ENCODE assay signal across 1 cellular context in the genomic region with DNA sequence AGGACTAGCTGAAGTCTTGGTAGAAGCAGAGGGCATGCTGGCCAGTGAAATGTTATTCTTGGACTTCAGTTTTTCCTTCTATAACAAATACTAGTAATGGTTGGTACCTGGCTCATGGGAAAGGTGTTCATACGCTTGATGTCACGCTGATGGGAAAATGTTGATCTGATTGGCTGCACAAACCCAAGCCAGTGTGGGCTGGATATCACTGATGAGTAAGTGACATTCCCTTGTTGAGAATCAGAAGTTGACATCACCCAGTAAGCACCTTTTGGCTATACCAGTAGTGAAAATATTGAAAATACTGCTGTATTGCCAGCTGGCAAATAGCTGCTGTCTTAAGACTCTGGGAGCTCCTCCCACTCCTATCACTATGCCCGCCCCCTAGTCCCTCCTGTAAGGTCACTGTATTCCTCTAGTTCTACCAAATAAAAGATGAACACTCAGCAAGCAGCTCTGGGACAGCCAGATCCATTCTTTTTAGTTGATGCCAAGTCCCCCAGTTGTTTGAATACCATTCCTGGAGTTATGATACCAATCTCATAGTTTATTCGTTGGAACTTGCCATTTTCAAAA.
TF ChIP-seq lines count a peak whose summit lies in the region.

No MANE protein-coding gene starts in this region.

TF ChIP-seq in K562, 482 proteins besides CTCF, POLR2A, EP300 and RAD21 (continued from another document):
- TF ChIP-seq, protein P1, sequence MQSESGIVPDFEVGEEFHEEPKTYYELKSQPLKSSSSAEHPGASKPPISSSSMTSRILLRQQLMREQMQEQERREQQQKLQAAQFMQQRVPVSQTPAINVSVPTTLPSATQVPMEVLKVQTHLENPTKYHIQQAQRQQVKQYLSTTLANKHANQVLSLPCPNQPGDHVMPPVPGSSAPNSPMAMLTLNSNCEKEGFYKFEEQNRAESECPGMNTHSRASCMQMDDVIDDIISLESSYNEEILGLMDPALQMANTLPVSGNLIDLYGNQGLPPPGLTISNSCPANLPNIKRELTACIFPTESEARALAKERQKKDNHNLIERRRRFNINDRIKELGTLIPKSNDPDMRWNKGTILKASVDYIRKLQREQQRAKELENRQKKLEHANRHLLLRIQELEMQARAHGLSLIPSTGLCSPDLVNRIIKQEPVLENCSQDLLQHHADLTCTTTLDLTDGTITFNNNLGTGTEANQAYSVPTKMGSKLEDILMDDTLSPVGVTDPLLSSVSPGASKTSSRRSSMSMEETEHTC (IDR thresholded peaks at IDR 0.05): no peak
- no peak for TF ChIP-seq KLF16 (IDR thresholded peaks at IDR 0.05)
- no peak for TF ChIP-seq IFI16 (CRISPR knock-in tag; IDR thresholded peaks at IDR 0.05)
- TF ChIP-seq NFYB (IDR thresholded peaks at IDR 0.05; ENCODE audit: extremely low read depth, insufficient read length): no peak
- TF ChIP-seq, protein P2, sequence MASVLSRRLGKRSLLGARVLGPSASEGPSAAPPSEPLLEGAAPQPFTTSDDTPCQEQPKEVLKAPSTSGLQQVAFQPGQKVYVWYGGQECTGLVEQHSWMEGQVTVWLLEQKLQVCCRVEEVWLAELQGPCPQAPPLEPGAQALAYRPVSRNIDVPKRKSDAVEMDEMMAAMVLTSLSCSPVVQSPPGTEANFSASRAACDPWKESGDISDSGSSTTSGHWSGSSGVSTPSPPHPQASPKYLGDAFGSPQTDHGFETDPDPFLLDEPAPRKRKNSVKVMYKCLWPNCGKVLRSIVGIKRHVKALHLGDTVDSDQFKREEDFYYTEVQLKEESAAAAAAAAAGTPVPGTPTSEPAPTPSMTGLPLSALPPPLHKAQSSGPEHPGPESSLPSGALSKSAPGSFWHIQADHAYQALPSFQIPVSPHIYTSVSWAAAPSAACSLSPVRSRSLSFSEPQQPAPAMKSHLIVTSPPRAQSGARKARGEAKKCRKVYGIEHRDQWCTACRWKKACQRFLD (CRISPR knock-in tag; IDR thresholded peaks at IDR 0.05): no peak
- no peak for TF ChIP-seq HDAC1 (IDR thresholded peaks at IDR 0.05)
- no peak for TF ChIP-seq ZNF668 (CRISPR knock-in tag; IDR thresholded peaks at IDR 0.05)
- no peak for TF ChIP-seq ETV6 (IDR thresholded peaks at IDR 0.05; ENCODE audit: borderline replicate concordance in 1 of 2, low read depth in 2 of 2, low read length in 1 of 2)
- TF ChIP-seq ETV6 (CRISPR knock-in tag; IDR thresholded peaks at IDR 0.05; ENCODE audit: borderline replicate concordance): no peak
- no peak for TF ChIP-seq ZNF449 (CRISPR knock-in tag; IDR thresholded peaks at IDR 0.05)
- TF ChIP-seq CHD1 (IDR thresholded peaks at IDR 0.05; ENCODE audit: low read length): no peak
